In the genomic region with DNA sequence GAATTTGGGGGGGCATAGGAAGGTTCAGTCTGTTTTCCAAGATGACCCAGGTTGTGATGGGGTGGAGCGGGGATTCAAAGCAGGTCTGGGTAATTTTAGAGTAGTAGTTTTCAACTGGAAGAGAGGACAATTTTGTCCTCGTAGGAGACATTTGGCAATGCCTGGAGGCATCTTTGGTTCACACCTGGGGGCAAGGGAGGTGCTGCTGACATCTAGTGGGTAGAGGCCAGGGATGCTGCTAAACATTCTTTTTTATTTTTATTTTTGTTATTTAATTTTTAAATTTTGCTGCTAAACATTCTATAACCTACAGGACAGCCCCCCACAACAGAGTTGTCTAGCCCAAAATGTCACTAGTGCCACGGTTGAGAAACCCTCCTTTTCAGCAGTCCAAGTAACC, we compare ENCODE assay signal across 1 cellular context.
TF ChIP-seq lines count a peak whose summit lies in the region.

No MANE protein-coding gene starts in this region.

TF ChIP-seq in HepG2, 621 proteins besides CTCF, POLR2A, EP300 and RAD21:
- TF ChIP-seq ATM (IDR thresholded peaks at IDR 0.05; ENCODE audit: borderline replicate concordance) (no peak), ISX (CRISPR knock-in tag; conservative IDR thresholded peaks at IDR 0.05) (no peak), FUBP1 (CRISPR knock-in tag; IDR thresholded peaks at IDR 0.05; ENCODE audit: borderline replicate concordance) (no peak), MLLT10 (CRISPR knock-in tag; IDR thresholded peaks at IDR 0.05) (no peak), ZNF607 (CRISPR knock-in tag; IDR thresholded peaks at IDR 0.05; ENCODE audit: borderline replicate concordance) (no peak), RELA (CRISPR knock-in tag; IDR thresholded peaks at IDR 0.05) (no peak), NR2F6 (IDR thresholded peaks at IDR 0.05) (no peak), NR2F6 (CRISPR knock-in tag; IDR thresholded peaks at IDR 0.05) (no peak), PRDM4 (CRISPR knock-in tag; IDR thresholded peaks at IDR 0.05; ENCODE audit: borderline replicate concordance) (no peak), MIER3 (CRISPR knock-in tag; IDR thresholded peaks at IDR 0.05; ENCODE audit: borderline replicate concordance) (no peak), KDM5A (IDR thresholded peaks at IDR 0.05; ENCODE audit: borderline replicate concordance, low read length) (no peak), HNF4G (IDR thresholded peaks at IDR 0.05; ENCODE audit: borderline replicate concordance, low read depth, low read length) (no peak), HNF4G (CRISPR knock-in tag; IDR thresholded peaks at IDR 0.05; ENCODE audit: borderline replicate concordance, low read depth) (no peak), EEA1 (CRISPR knock-in tag; IDR thresholded peaks at IDR 0.05; ENCODE audit: borderline replicate concordance) (no peak), JDP2 (CRISPR knock-in tag; IDR thresholded peaks at IDR 0.05; ENCODE audit: borderline replicate concordance) (no peak), FOSL2 (CRISPR knock-in tag; IDR thresholded peaks at IDR 0.05) (no peak), ZNF629 (CRISPR knock-in tag; conservative IDR thresholded peaks at IDR 0.05) (no peak), HES4 (CRISPR knock-in tag; IDR thresholded peaks at IDR 0.05; ENCODE audit: borderline replicate concordance) (no peak)
- TF ChIP-seq, protein P1, sequence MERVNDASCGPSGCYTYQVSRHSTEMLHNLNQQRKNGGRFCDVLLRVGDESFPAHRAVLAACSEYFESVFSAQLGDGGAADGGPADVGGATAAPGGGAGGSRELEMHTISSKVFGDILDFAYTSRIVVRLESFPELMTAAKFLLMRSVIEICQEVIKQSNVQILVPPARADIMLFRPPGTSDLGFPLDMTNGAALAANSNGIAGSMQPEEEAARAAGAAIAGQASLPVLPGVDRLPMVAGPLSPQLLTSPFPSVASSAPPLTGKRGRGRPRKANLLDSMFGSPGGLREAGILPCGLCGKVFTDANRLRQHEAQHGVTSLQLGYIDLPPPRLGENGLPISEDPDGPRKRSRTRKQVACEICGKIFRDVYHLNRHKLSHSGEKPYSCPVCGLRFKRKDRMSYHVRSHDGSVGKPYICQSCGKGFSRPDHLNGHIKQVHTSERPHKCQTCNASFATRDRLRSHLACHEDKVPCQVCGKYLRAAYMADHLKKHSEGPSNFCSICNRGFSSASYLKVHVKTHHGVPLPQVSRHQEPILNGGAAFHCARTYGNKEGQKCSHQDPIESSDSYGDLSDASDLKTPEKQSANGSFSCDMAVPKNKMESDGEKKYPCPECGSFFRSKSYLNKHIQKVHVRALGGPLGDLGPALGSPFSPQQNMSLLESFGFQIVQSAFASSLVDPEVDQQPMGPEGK (CRISPR knock-in tag; IDR thresholded peaks at IDR 0.05), result no peak
TF ChIP-seq in HepG2: peak in this region for 0.
